11 cellular contexts compared by ENCODE assay signal in the genomic region with DNA sequence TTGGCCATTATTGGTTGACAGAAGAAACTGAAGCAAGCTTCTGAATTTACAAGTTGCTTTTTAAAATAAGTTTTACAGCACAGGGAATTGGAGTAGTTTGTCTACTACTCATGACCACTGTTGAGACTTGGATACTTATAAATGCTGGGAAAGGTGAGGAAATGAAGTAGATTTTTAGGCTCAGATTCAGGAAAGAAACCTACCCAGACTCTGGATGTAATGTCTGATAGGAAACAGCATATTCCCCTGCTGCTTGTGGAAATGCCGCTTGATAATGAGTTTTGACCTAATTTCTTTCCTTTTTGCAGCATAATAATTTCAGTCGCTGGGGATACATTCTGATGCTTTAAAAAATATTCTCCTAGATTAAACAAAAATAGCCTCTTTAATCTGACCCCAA. TPM values are rescaled to one million over a fixed set of nuclear protein-coding genes. Genes with fewer than 3 reads are reported as not detected.
"Had no signal": no experiment of that assay in that cellular context is flagged by ENCODE, and none has a peak within 500 bp of the region (broad histone marks: within the 10 kb centered on the region; RNA-seq: fewer than 3 reads in every experiment).

No MANE protein-coding gene starts in this region.

- H3K9me3 Mint-ChIP-seq: GM23338, H9 had no signal

- H3K27ac Mint-ChIP-seq: GM23338, H9, HFFc6 had no signal

- FAIRE-seq: H1, H54 had no signal

- DNase-seq: GM23248, GOT3, H7, H9, HCEC 1CT, HFFc6 had no signal

- ATAC-seq: GM23338, HCT116 had no signal

- H3K4me3 ChIP-seq: GM23248, GM23338 had no signal

- H3K4me3 Mint-ChIP-seq: GM23338, H9, HFFc6 had no signal

- H3K27ac ChIP-seq: GM23248 had no signal

RNA-seq across cellular contexts. Expression of a gene that starts 53.6 kb away (rescaled TPM):
- total RNA-seq: GM23248, GM23338, H1, H4, H7, H9, HFFc6 had no signal
